In genomic region chr1:227779651-227780050, GRCh38 we compare ENCODE assay signal across 19 cellular contexts. TPM values are rescaled to one million over a fixed set of nuclear protein-coding genes. Genes with fewer than 3 reads are reported as not detected.
"Had no signal": no experiment of that assay in that cellular context is flagged by ENCODE, and none has a peak within 500 bp of the region (broad histone marks: within the 10 kb centered on the region; RNA-seq: fewer than 3 reads in every experiment).

No MANE protein-coding gene starts in this region.

- H3K36me3 ChIP-seq: WERI-Rb-1 had no signal

- H3K9me3 ChIP-seq: esophagus squamous epithelium, mucosa of descending colon, SK-N-SH, stomach, thyroid gland had no signal

- H3K4me3 ChIP-seq: esophagus squamous epithelium, mucosa of descending colon, stomach, thyroid gland had no signal

- H3K4me3 Mint-ChIP-seq: activated naive CD8-positive, alpha-beta T cell treated with anti-CD3 and anti-CD28 coated beads, Interleukin-2, amount 50 U/mL, for 24 hours; activated T-cell treated with anti-CD3 and anti-CD28 coated beads, Interleukin-2, amount 50 U/mL, for 72 hours; nephron had no signal

- H3K4me1 Mint-ChIP-seq: activated naive CD8-positive, alpha-beta T cell treated with anti-CD3 and anti-CD28 coated beads, Interleukin-2, amount 50 U/mL, for 24 hours had no signal

- DNase-seq: activated CD4-positive, alpha-beta T cell treated with anti-CD3 and anti-CD28 coated beads for 4 hours; activated naive CD4-positive, alpha-beta T cell treated with Interleukin-2 at 50 U/mL for 16 hours; activated naive CD8-positive, alpha-beta T cell treated with anti-CD3 and anti-CD28 coated beads, Interleukin-2, amount 50 U/mL, for 24 hours; activated T-cell treated with anti-CD3 and anti-CD28 coated beads, Interleukin-2, amount 50 U/mL, for 72 hours; esophagus squamous epithelium; foreskin fibroblast; glutamatergic neuron; mammary epithelial cell; SK-N-SH; stimulated activated CD4-positive, alpha-beta T cell treated with anti-CD3 and anti-CD28 coated beads, Interleukin-15, amount 100 ng/mL, for 24 hours; stimulated activated CD4-positive, alpha-beta T cell treated with anti-CD3 and anti-CD28 coated beads, Interleukin-4, amount 100 ng/mL, for 24 hours; thyroid gland; WERI-Rb-1 had no signal

- H3K27me3 Mint-ChIP-seq: activated naive CD8-positive, alpha-beta T cell treated with anti-CD3 and anti-CD28 coated beads, Interleukin-2, amount 50 U/mL, for 24 hours had no signal

- H3K9me3 Mint-ChIP-seq: activated naive CD8-positive, alpha-beta T cell treated with anti-CD3 and anti-CD28 coated beads, Interleukin-2, amount 50 U/mL, for 24 hours; activated T-cell treated with anti-CD3 and anti-CD28 coated beads, Interleukin-2, amount 50 U/mL, for 72 hours; nephron had no signal

- ATAC-seq: activated naive CD8-positive, alpha-beta T cell treated with anti-CD3 and anti-CD28 coated beads, Interleukin-2, amount 50 U/mL, for 24 hours; activated T-cell treated with anti-CD3 and anti-CD28 coated beads, Interleukin-2, amount 50 U/mL, for 72 hours; mucosa of descending colon had no signal

- H3K4me1 ChIP-seq: thyroid gland had no signal

- H3K27me3 ChIP-seq: esophagus squamous epithelium, stomach, thyroid gland had no signal

- H3K27ac ChIP-seq: esophagus squamous epithelium, stomach, thyroid gland, WERI-Rb-1 had no signal

- H3K27ac Mint-ChIP-seq: activated naive CD8-positive, alpha-beta T cell treated with anti-CD3 and anti-CD28 coated beads, Interleukin-2, amount 50 U/mL, for 24 hours; activated T-cell treated with anti-CD3 and anti-CD28 coated beads, Interleukin-2, amount 50 U/mL, for 72 hours; nephron had no signal

RNA-seq across cellular contexts. Expression of gene PRSS38, which starts 35.8 kb away (rescaled TPM):
- total RNA-seq: activated T-cell treated with anti-CD3 and anti-CD28 coated beads, Interleukin-2, amount 50 U/mL, for 72 hours; astrocyte; esophagus squamous epithelium; mammary epithelial cell; mucosa of descending colon; omental fat pad; skeletal muscle tissue; stomach; thyroid gland had no signal
- polyA plus RNA-seq: mammary epithelial cell, SK-N-SH, stomach had no signal
